In genomic region chr14:31561155-31561846, GRCh38 we compare ENCODE assay signal across 1 cellular context.
TF ChIP-seq lines count a peak whose summit lies in the region.

TSS of gene NUBPL (plus strand) at chr14:31561404. CDS start at chr14:31561440, 36 bp downstream.

TF ChIP-seq in K562, 482 proteins besides CTCF, POLR2A, EP300 and RAD21 (continued from another document and continues in another):
- TF ChIP-seq ZBTB33 (CRISPR knock-in tag; IDR thresholded peaks at IDR 0.05) (peak; percentile 37; the same call in 1 of the 2 replicates), BACH1 (tag; IDR thresholded peaks at IDR 0.05) (peak; percentile 79), CHAMP1 (IDR thresholded peaks at IDR 0.05) (peak; percentile 54; the same call in 1 of the 2 replicates), ZNF507 (tag; conservative IDR thresholded peaks at IDR 0.05) (no peak), E2F1 (CRISPR knock-in tag; IDR thresholded peaks at IDR 0.05) (no peak), TAF1 (IDR thresholded peaks at IDR 0.05; ENCODE audit: control insufficient read depth, extremely low read depth, insufficient read depth, low read length, severe bottlenecking) (peak; percentile 60), MNT (conservative IDR thresholded peaks at IDR 0.05) (peak; percentile 62 to 82), TAF7 (tag; IDR thresholded peaks at IDR 0.05) (0 out of 2 replicates have a peak, but pooled peaks have one; percentile 40), PHF20 (IDR thresholded peaks at IDR 0.05; ENCODE audit: partially characterized antibody) (peak; percentile 95), TSHZ1 (CRISPR knock-in tag; IDR thresholded peaks at IDR 0.05) (no peak), SIN3B (IDR thresholded peaks at IDR 0.05; ENCODE audit: low read depth) (peak; percentile 56; the same call in 1 of the 2 replicates), HLTF (IDR thresholded peaks at IDR 0.05) (no peak), TSC22D4 (tag; IDR thresholded peaks at IDR 0.05) (no peak), ZNF696 (CRISPR knock-in tag; conservative IDR thresholded peaks at IDR 0.05) (no peak), SUPT5H (IDR thresholded peaks at IDR 0.05) (peak; percentile 79), SIN3A (IDR thresholded peaks at IDR 0.05; ENCODE audit: borderline replicate concordance in 2 of 2, control insufficient read depth in 1 of 2, low read depth in 2 of 2, low read length in 2 of 2) (peak; percentile 54 to 86; a peak in 2 of 4 replicates), ZBTB40 (IDR thresholded peaks at IDR 0.05) (no peak), ZBTB40 (CRISPR knock-in tag; IDR thresholded peaks at IDR 0.05) (no peak), SMARCA4 (IDR thresholded peaks at IDR 0.05) (no peak), CREB1 (IDR thresholded peaks at IDR 0.05) (peak; percentile 95), CREB1 (CRISPR knock-in tag; IDR thresholded peaks at IDR 0.05) (peak; percentile 96), CREB3L1 (IDR thresholded peaks at IDR 0.05; ENCODE audit: borderline replicate concordance, low read depth) (peak; percentile 49; the same call in 1 of the 2 replicates), MAX (CRISPR knock-in tag; IDR thresholded peaks at IDR 0.05) (peak; percentile 40; the same call in 1 of the 2 replicates), ATF3 (IDR thresholded peaks at IDR 0.05) (peak; percentile 98), ATF3 (CRISPR knock-in tag; conservative IDR thresholded peaks at IDR 0.05) (0 out of 2 replicates have a peak, but pooled peaks have one; percentile 26), KDM5B (IDR thresholded peaks at IDR 0.05; ENCODE audit: insufficient replicate concordance, low read depth, low read length) (peak; percentile 79), ETV6 (IDR thresholded peaks at IDR 0.05; ENCODE audit: borderline replicate concordance in 1 of 2, low read depth in 2 of 2, low read length in 1 of 2) (no peak), ETV6 (CRISPR knock-in tag; IDR thresholded peaks at IDR 0.05; ENCODE audit: borderline replicate concordance) (no peak), CHD1 (IDR thresholded peaks at IDR 0.05; ENCODE audit: low read length) (peak; percentile 42), SRSF3 (IDR thresholded peaks at IDR 0.05; ENCODE audit: insufficient read depth, low read length) (no peak), NR2C2 (CRISPR knock-in tag; IDR thresholded peaks at IDR 0.05) (peak; percentile 55; the same call in 1 of the 2 replicates), NR2C2 (tag; IDR thresholded peaks at IDR 0.05) (no peak), ATF7 (IDR thresholded peaks at IDR 0.05) (peak; percentile 97), DIDO1 (tag; IDR thresholded peaks at IDR 0.05; ENCODE audit: low read depth) (peak; percentile 63; the same call in 1 of the 2 replicates), HCFC1 (IDR thresholded peaks at IDR 0.05; ENCODE audit: low read depth, low read length) (peak; percentile 77), MYBL2 (IDR thresholded peaks at IDR 0.05; ENCODE audit: low read depth) (0 out of 2 replicates have a peak, but pooled peaks have one; percentile 32), MYBL2 (CRISPR knock-in tag; IDR thresholded peaks at IDR 0.05; ENCODE audit: borderline replicate concordance) (no peak)
